In genomic region chr12:52216807-52217206, GRCh38 we compare ENCODE assay signal across 1 cellular context.
TF ChIP-seq lines count a peak whose summit lies in the region.

No MANE protein-coding gene starts in this region.

TF ChIP-seq in SK-N-SH, 30 proteins besides CTCF, POLR2A, EP300 and RAD21 (continued from another document):
- TF ChIP-seq, protein P1, sequence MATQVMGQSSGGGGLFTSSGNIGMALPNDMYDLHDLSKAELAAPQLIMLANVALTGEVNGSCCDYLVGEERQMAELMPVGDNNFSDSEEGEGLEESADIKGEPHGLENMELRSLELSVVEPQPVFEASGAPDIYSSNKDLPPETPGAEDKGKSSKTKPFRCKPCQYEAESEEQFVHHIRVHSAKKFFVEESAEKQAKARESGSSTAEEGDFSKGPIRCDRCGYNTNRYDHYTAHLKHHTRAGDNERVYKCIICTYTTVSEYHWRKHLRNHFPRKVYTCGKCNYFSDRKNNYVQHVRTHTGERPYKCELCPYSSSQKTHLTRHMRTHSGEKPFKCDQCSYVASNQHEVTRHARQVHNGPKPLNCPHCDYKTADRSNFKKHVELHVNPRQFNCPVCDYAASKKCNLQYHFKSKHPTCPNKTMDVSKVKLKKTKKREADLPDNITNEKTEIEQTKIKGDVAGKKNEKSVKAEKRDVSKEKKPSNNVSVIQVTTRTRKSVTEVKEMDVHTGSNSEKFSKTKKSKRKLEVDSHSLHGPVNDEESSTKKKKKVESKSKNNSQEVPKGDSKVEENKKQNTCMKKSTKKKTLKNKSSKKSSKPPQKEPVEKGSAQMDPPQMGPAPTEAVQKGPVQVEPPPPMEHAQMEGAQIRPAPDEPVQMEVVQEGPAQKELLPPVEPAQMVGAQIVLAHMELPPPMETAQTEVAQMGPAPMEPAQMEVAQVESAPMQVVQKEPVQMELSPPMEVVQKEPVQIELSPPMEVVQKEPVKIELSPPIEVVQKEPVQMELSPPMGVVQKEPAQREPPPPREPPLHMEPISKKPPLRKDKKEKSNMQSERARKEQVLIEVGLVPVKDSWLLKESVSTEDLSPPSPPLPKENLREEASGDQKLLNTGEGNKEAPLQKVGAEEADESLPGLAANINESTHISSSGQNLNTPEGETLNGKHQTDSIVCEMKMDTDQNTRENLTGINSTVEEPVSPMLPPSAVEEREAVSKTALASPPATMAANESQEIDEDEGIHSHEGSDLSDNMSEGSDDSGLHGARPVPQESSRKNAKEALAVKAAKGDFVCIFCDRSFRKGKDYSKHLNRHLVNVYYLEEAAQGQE (IDR thresholded peaks at IDR 0.05; ENCODE audit: low read depth, low read length): no peak
- TF ChIP-seq, protein P2, sequence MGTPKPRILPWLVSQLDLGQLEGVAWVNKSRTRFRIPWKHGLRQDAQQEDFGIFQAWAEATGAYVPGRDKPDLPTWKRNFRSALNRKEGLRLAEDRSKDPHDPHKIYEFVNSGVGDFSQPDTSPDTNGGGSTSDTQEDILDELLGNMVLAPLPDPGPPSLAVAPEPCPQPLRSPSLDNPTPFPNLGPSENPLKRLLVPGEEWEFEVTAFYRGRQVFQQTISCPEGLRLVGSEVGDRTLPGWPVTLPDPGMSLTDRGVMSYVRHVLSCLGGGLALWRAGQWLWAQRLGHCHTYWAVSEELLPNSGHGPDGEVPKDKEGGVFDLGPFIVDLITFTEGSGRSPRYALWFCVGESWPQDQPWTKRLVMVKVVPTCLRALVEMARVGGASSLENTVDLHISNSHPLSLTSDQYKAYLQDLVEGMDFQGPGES (IDR thresholded peaks at IDR 0.05; ENCODE audit: low read depth, low read length): no peak
- TF ChIP-seq FOXM1 (IDR thresholded peaks at IDR 0.05; ENCODE audit: low read depth) (no peak), SMC3 (IDR thresholded peaks at IDR 0.05; ENCODE audit: low read depth, low read length) (no peak), USF2 (IDR thresholded peaks at IDR 0.05; ENCODE audit: borderline replicate concordance, low read depth, low read length) (no peak), RXRA (IDR thresholded peaks at IDR 0.05; ENCODE audit: borderline replicate concordance, low read depth) (no peak), YY1 (IDR thresholded peaks at IDR 0.05; ENCODE audit: low read depth) (no peak), ELF1 (IDR thresholded peaks at IDR 0.05) (no peak), USF1 (IDR thresholded peaks at IDR 0.05; ENCODE audit: borderline replicate concordance, low read depth) (no peak), NRF1 (IDR thresholded peaks at IDR 0.05; ENCODE audit: low read depth, low read length) (no peak)
- TF ChIP-seq, protein P3, sequence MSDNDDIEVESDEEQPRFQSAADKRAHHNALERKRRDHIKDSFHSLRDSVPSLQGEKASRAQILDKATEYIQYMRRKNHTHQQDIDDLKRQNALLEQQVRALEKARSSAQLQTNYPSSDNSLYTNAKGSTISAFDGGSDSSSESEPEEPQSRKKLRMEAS (IDR thresholded peaks at IDR 0.05; ENCODE audit: low read depth): no peak
